In the genomic region with DNA sequence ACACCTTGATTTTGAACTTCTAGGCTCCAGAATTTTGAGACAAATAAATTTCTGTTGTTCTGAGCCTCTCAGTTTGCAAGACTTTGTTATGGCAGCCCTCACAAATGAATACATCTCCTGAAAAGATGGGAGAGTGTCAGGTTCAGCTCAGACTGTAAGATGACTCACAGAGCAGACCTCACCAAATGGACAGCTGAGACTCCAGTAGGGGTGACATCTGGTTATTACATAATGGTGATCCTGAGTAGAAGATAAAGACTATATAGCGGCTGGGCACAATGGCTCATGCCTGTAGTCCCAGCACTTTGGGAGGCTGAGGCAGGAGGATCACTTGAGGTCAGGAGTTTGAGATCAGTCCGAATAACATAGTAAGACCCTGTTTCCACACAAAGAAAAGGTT, we compare ENCODE assay signal across 19 cellular contexts. TPM values are rescaled to one million over a fixed set of nuclear protein-coding genes. Genes with fewer than 3 reads are reported as not detected.
DNase-seq lines count a peak whose midpoint lies in the region; ATAC-seq, FAIRE-seq and TF ChIP-seq lines count a peak whose summit lies in the region.
"Had no signal": no experiment of that assay in that cellular context is flagged by ENCODE, and none has a peak within 500 bp of the region (broad histone marks: within the 10 kb centered on the region; RNA-seq: fewer than 3 reads in every experiment).

No MANE protein-coding gene starts in this region.

- TF ChIP-seq CTCF in A549 (IDR thresholded peaks at IDR 0.05) = no peak
- TF ChIP-seq CTCF in IMR-90 (conservative IDR thresholded peaks at IDR 0.05; ENCODE audit: low read depth, low read length) = no peak
- TF ChIP-seq CTCF in RWPE2 (IDR thresholded peaks at IDR 0.05; ENCODE audit: poor library complexity, severe bottlenecking) = no peak
- TF ChIP-seq CTCF in Peyer's patch (IDR thresholded peaks at IDR 0.05) = no peak

- no peak overlapping the region for H4K91ac ChIP-seq in IMR-90 (ENCODE audit: insufficient read depth, low read depth, low read length)

- no peak overlapping the region for H4K5ac ChIP-seq in IMR-90 (ENCODE audit: low read depth, low read length)

- H3K4ac ChIP-seq in IMR-90 (ENCODE audit: low read depth, low read length) = no peak overlapping the region

- H3K4me2 ChIP-seq in A549 (no peak overlapping the region), IMR-90 (ENCODE audit: low read depth, low read length) (no peak overlapping the region)
- H3K4me2 ChIP-seq: neural progenitor cell had no signal

- intact Hi-C loops in IMR-90 (cut with micrococcal nuclease) = no loop called here

- no peaks in the 10 kb centered on the region for H4K20me1 ChIP-seq in IMR-90 (ENCODE audit: insufficient read depth, low read length)

- no peak overlapping the region for H2AK9ac ChIP-seq in IMR-90 (replicated peaks; ENCODE audit: low read depth, low read length, poor library complexity)

- H2AFZ ChIP-seq in IMR-90 (replicated peaks; ENCODE audit: low read length, poor library complexity) = no peak overlapping the region
- H2AFZ ChIP-seq: neural progenitor cell had no signal

- H3K27ac ChIP-seq in A549 (no peak overlapping the region), IMR-90 (ENCODE audit: insufficient read depth, low read length) (no peak overlapping the region), RWPE2 (ENCODE audit: poor library complexity, severe bottlenecking) (no peak overlapping the region), Peyer's patch (no peak overlapping the region)
- H3K27ac ChIP-seq: neural progenitor cell, WERI-Rb-1 had no signal

- ATAC-seq in A549 (peak; percentile 42 to 56; a peak in 4 of 6 replicates), IMR-90 (ENCODE audit: low read depth) (no peak), RWPE2 (ENCODE audit: low read depth) (peak; percentile 62)
- ATAC-seq: Right ventricle myocardium inferior had no signal

- DNase-seq in A549 (ENCODE audit: low read depth in 1 of 2, low spot score in 1 of 2) (no peak), IMR-90 (peak; percentile 4), RWPE2 (ENCODE audit: low spot score) (no peak), islet precursor cell (peak; percentile 60), NCI-H1694 (lab: John Stamatoyannopoulos, UW) (no peak), erythroblast (lab: John Stamatoyannopoulos, UW) (no peak), AG08396 (ENCODE audit: low spot score) (no peak), Peyer's patch (no peak)
- DNase-seq: activated CD4-positive, alpha-beta T cell treated with anti-CD3 and anti-CD28 coated beads, Interleukin-2, amount 50 U/mL, for 48 hours; amygdala; CD4-positive, alpha-beta T cell; central memory CD4-positive, alpha-beta T cell; KBM-7; NK-92 treated with Interleukin-12 subunit alpha and Interleukin-12 subunit beta, amount 100 ng/mL, for 24 hours; stimulated activated CD8-positive, alpha-beta memory T cell treated with anti-CD3 and anti-CD28 coated beads, Interleukin-4, amount 100 ng/mL, for 48 hours; T-helper 1 cell; WERI-Rb-1 had no signal

- no peak overlapping the region for H3K14ac ChIP-seq in IMR-90 (replicated peaks; ENCODE audit: low read depth, low read length)

- no peaks in the 10 kb centered on the region for H3K79me1 ChIP-seq in IMR-90 (ENCODE audit: low read depth in 1 of 2, low read length in 2 of 2)

- H3K4me3 ChIP-seq in A549 (no peak overlapping the region), IMR-90 (ENCODE audit: insufficient read depth, low read depth, low read length) (no peak overlapping the region), RWPE2 (ENCODE audit: severe bottlenecking) (no peak overlapping the region), Peyer's patch (no peak overlapping the region)
- H3K4me3 ChIP-seq: neural progenitor cell had no signal

- TF ChIP-seq RAD21 in A549 (conservative IDR thresholded peaks at IDR 0.05 in 1 of 2, IDR thresholded peaks at IDR 0.05 in 1 of 2) = no peak
- TF ChIP-seq RAD21 in IMR-90 (IDR thresholded peaks at IDR 0.05; ENCODE audit: low read length) = no peak

- H2BK120ac ChIP-seq in IMR-90 (ENCODE audit: low read depth, low read length) = no peak overlapping the region

- dilution Hi-C loops in IMR-90 (cut with HindIII; ENCODE audit: low sequenced_read_pairs, unreplicated experiment) = no loop called here

- 30% methylated on average over 2 of the region's 2 CpGs for WGBS in A549 (ENCODE audit: missing lambda C conversion rate)
- 0% methylated on average over 1 of the region's 2 CpGs; no CpG with 5 or more reads in 1 of the 2 experiments for WGBS in IMR-90 (ENCODE audit: extremely low coverage in 2 of 2, insufficient read length in 1 of 2), 2 experiments

- H3K27me3 ChIP-seq in IMR-90 (ENCODE audit: control insufficient read depth, insufficient read depth, low read length) = no peaks in the 10 kb centered on the region
- H3K27me3 ChIP-seq in RWPE2 (ENCODE audit: insufficient read depth, poor library complexity, severe bottlenecking) = no peaks in the 10 kb centered on the region
- no peaks in the 10 kb centered on the region for H3K27me3 ChIP-seq in Peyer's patch
- H3K27me3 ChIP-seq: neural progenitor cell had no signal

- TF ChIP-seq POLR2A in A549 (IDR thresholded peaks at IDR 0.05; ENCODE audit: low read length) (no peak), IMR-90 (IDR thresholded peaks at IDR 0.05; ENCODE audit: low read depth, low read length) (no peak), erythroblast (IDR thresholded peaks at IDR 0.05; ENCODE audit: low read length) (no peak), Peyer's patch (IDR thresholded peaks at IDR 0.05) (no peak)

- H2AK5ac ChIP-seq in IMR-90 (ENCODE audit: low read depth, low read length) = no peak overlapping the region

- no peak for TF ChIP-seq EP300 in A549 (IDR thresholded peaks at IDR 0.05)

- no peak overlapping the region for H4K8ac ChIP-seq in IMR-90 (ENCODE audit: low read depth in 2 of 2, low read length in 2 of 2)

- POLR2A ChIA-PET in A549 (lab: Yijun Ruan, JAX) (no interaction called here), IMR-90 (lab: Charles Lee; ENCODE audit: unreplicated experiment) (no interaction called here)

- no peak for FAIRE-seq in A549 (lab: Jason Lieb, UNC)

- H2BK20ac ChIP-seq in IMR-90 (ENCODE audit: low read depth, low read length) = no peak overlapping the region

- BruUV-seq in IMR-90 (replicated peaks; lab: Mats Ljungman, UMichigan) = no TSS peak

- no peaks in the 10 kb centered on the region for H3K36me3 ChIP-seq in IMR-90 (ENCODE audit: control insufficient read depth, insufficient read depth, low read length)
- H3K36me3 ChIP-seq in RWPE2 (ENCODE audit: low read depth) = no peaks in the 10 kb centered on the region
- no peaks in the 10 kb centered on the region for H3K36me3 ChIP-seq in Peyer's patch
- H3K36me3 ChIP-seq: neural progenitor cell, WERI-Rb-1 had no signal

- CTCF ChIA-PET in A549 (lab: Yijun Ruan, JAX) (no interaction called here), IMR-90 (lab: Yijun Ruan, JAX) (no interaction called here)

- H3K4me1 ChIP-seq in A549 (no peaks in the 10 kb centered on the region), IMR-90 (ENCODE audit: control insufficient read depth, insufficient read depth, low read length) (no peaks in the 10 kb centered on the region), RWPE2 (ENCODE audit: insufficient read depth, poor library complexity, severe bottlenecking) (no peaks in the 10 kb centered on the region), Peyer's patch (no peaks in the 10 kb centered on the region)
- H3K4me1 ChIP-seq: neural progenitor cell had no signal

- H3K56ac ChIP-seq in IMR-90 (ENCODE audit: extremely low read depth, insufficient read depth, low read length) = no peak overlapping the region

- H3K9me1 ChIP-seq in IMR-90 (ENCODE audit: insufficient read depth, low read length) = no peaks in the 10 kb centered on the region

- in situ Hi-C loops in IMR-90 (cut with MboI; ENCODE audit: low sequenced_read_pairs) = no loop called here

- H2BK5ac ChIP-seq in IMR-90 (ENCODE audit: low read depth, low read length, poor library complexity, severe bottlenecking) = no peak overlapping the region

- no peak overlapping the region for H2BK15ac ChIP-seq in IMR-90 (ENCODE audit: low read depth, low read length)

- peaks cover 8% of the 10 kb centered on the region; the same call in 1 of the 3 replicates for H3K9me3 ChIP-seq in A549
- H3K9me3 ChIP-seq in IMR-90 (ENCODE audit: control insufficient read depth, insufficient read depth, low read length) = no peaks in the 10 kb centered on the region
- no peaks in the 10 kb centered on the region for H3K9me3 ChIP-seq in RWPE2 (ENCODE audit: severe bottlenecking)
- H3K9me3 ChIP-seq in Peyer's patch = peaks cover 0 to 6% (median 0%) of the 10 kb centered on the region in 4 donors

- H3K18ac ChIP-seq in IMR-90 (ENCODE audit: low read depth, low read length) = no peak overlapping the region

- no peak overlapping the region for H3K23ac ChIP-seq in IMR-90 (ENCODE audit: low read depth, low read length)

- no peak overlapping the region for H3K9ac ChIP-seq in IMR-90 (ENCODE audit: low read depth, low read length)
- H3K9ac ChIP-seq: neural progenitor cell had no signal

TF ChIP-seq in A549, 52 proteins besides CTCF, POLR2A, EP300 and RAD21 (continues in another document):
- TF ChIP-seq EHMT2 (IDR thresholded peaks at IDR 0.05; ENCODE audit: low read depth) = no peak
- TF ChIP-seq, protein P1, sequence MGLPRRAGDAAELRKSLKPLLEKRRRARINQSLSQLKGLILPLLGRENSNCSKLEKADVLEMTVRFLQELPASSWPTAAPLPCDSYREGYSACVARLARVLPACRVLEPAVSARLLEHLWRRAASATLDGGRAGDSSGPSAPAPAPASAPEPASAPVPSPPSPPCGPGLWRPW (IDR thresholded peaks at IDR 0.05) = no peak

TF ChIP-seq in IMR-90, 13 proteins besides CTCF, POLR2A, EP300 and RAD21:
- TF ChIP-seq, protein P2, sequence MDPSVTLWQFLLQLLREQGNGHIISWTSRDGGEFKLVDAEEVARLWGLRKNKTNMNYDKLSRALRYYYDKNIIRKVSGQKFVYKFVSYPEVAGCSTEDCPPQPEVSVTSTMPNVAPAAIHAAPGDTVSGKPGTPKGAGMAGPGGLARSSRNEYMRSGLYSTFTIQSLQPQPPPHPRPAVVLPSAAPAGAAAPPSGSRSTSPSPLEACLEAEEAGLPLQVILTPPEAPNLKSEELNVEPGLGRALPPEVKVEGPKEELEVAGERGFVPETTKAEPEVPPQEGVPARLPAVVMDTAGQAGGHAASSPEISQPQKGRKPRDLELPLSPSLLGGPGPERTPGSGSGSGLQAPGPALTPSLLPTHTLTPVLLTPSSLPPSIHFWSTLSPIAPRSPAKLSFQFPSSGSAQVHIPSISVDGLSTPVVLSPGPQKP (IDR thresholded peaks at IDR 0.05; ENCODE audit: borderline replicate concordance, low read depth, low read length) = no peak
- TF ChIP-seq CHD1 (IDR thresholded peaks at IDR 0.05; ENCODE audit: low read depth, low read length) = no peak

RNA-seq across cellular contexts. Expression of a gene that starts 26.2 kb away (rescaled TPM):
- polyA plus RNA-seq in A549 (2011; rRNA removed) (28.8 and 33.4 TPM in 2 replicates), A549 (2017; fragmentation: RNase III; extraction: RNeasy Plus Mini Kit Qiagen cat#74134 plus additional on column Dnase treatment) (16.6 to 17.8 TPM (median 17.7 TPM) in 3 replicates), IMR-90 (2012; rRNA removed) (22.3 and 22.7 TPM in 2 replicates)
- polyA plus RNA-seq in A549 (2012; cell fraction: cytosol; rRNA removed) = 18.5 and 25.0 TPM in 2 replicates
- polyA plus RNA-seq in A549 (2012; cell fraction: nucleus; rRNA removed) = 22.4 and 23.6 TPM in 2 replicates
- 41.9 and 46.2 TPM in 2 replicates for polyA minus RNA-seq in A549 (2011; rRNA and poly(A)+ RNA removed)
- total RNA-seq in IMR-90 (2012; rRNA removed) (38.3 and 41.4 TPM in 2 replicates), Peyer's patch (10 to 100 TPM; 37.1 to 41.7 (median 38.3) TPM)
- 14.4 and 18.4 TPM in 2 replicates for polyA plus RNA-seq in IMR-90 (2012; cell fraction: cytosol; rRNA removed)
- polyA plus RNA-seq in IMR-90 (2012; cell fraction: nucleus; rRNA removed; ENCODE audit: low replicate concordance) = 28.4 and 32.4 TPM in 2 replicates

Comparison
In these comparisons a context has a peak if more than half of its experiments do, and no peak if none do; other contexts are left out.
1. DNase-seq: peak in IMR-90 (single experiment) and islet precursor cell (single experiment); none in A549 (0 of 2), RWPE2 (single experiment), NCI-H1694 (single experiment), erythroblast (0 of 2), AG08396 (single experiment) and Peyer's patch (0 of 3).